8 cellular contexts compared by ENCODE assay signal in genomic region chr16:2751577-2752034, GRCh38. TPM values are rescaled to one million over a fixed set of nuclear protein-coding genes. Genes with fewer than 3 reads are reported as not detected.
DNase-seq lines count a peak whose midpoint lies in the region; ATAC-seq, FAIRE-seq and TF ChIP-seq lines count a peak whose summit lies in the region.

No MANE protein-coding gene starts in this region.

- H3K4me3 ChIP-seq in adrenal gland = peak overlapping the region in 2 of 4 donors; percentile 80 to 86
- peak overlapping the region; percentile 83 to 95 (median 85) for H3K4me3 ChIP-seq in keratinocyte (ENCODE audit: control insufficient read depth in 2 of 3, extremely low read depth in 1 of 3, insufficient read depth in 2 of 3, low read depth in 1 of 3, low read length in 3 of 3)
- peak overlapping the region; percentile 91 to 95 for H3K4me3 ChIP-seq in testis

- peaks cover 29 to 33% of the 10 kb centered on the region in 2 donors for H3K4me1 ChIP-seq in adrenal gland (replicated peaks in 1 of 2)
- peaks cover 22% of the 10 kb centered on the region for H3K4me1 ChIP-seq in keratinocyte (ENCODE audit: control insufficient read depth, extremely low read depth, insufficient read depth, low read length)
- H3K4me1 ChIP-seq in testis = peaks cover 27% of the 10 kb centered on the region

- no peak for FAIRE-seq in keratinocyte (lab: Jason Lieb, UNC)

- peaks cover 2% of the 10 kb centered on the region for H3K9me1 ChIP-seq in keratinocyte (ENCODE audit: control insufficient read depth, extremely low read depth, insufficient read depth, low read length)

- peak overlapping the region; percentile 86 for H2AFZ ChIP-seq in keratinocyte (ENCODE audit: control insufficient read depth, low read length)

- H3K9ac ChIP-seq in keratinocyte (ENCODE audit: control insufficient read depth, extremely low read depth, insufficient read depth, low read length) = peak overlapping the region; percentile 86

- H3K36me3 ChIP-seq in adrenal gland (replicated peaks in 1 of 2) (no peaks in the 10 kb centered on the region), keratinocyte (ENCODE audit: control insufficient read depth in 2 of 2, extremely low read depth in 1 of 2, insufficient read depth in 2 of 2, low read length in 2 of 2) (peaks cover 5 to 8% of the 10 kb centered on the region in 2 experiments), testis (ENCODE audit: low read depth, missing control alignments) (no peaks in the 10 kb centered on the region)

- peaks cover 33% of the 10 kb centered on the region for H4K20me1 ChIP-seq in keratinocyte (ENCODE audit: control insufficient read depth, extremely low read depth, insufficient read depth, low read length)

- H3K27ac ChIP-seq in adrenal gland (peak overlapping the region; percentile 94 to 99 (median 99)), keratinocyte (ENCODE audit: control insufficient read depth, insufficient read depth, low read length) (peak overlapping the region; percentile 81), testis (peak overlapping the region; percentile 93 to 100)

- no peaks in the 10 kb centered on the region for H3K27me3 ChIP-seq in adrenal gland
- H3K27me3 ChIP-seq in keratinocyte (ENCODE audit: control insufficient read depth, extremely low read depth, insufficient read depth, low read length) = no peaks in the 10 kb centered on the region
- H3K27me3 ChIP-seq in testis = no peaks in the 10 kb centered on the region

- intact Hi-C loops in adrenal gland (cut with DNase I) (no loop called here), testis (cut with DNase I; ENCODE audit: low total_unique reads) (no loop called here)

- TF ChIP-seq POLR2A in adrenal gland (IDR thresholded peaks at IDR 0.05) (no peak), testis (IDR thresholded peaks at IDR 0.05) (no peak)

- TF ChIP-seq CTCF in adrenal gland (IDR thresholded peaks at IDR 0.05) (no peak), keratinocyte (optimal IDR thresholded peaks at IDR 0.05 in 1 of 3, IDR thresholded peaks at IDR 0.05 in 1 of 3, conservative IDR thresholded peaks at IDR 0.05 in 1 of 3; ENCODE audit: extremely low read depth in 1 of 3, insufficient read depth in 2 of 3, low read length in 3 of 3) (no peak), testis (IDR thresholded peaks at IDR 0.05) (no peak)

- dilution Hi-C loops in keratinocyte (cut with MboI; ENCODE audit: extremely low pct_ligation_motif_present, low sequenced_read_pairs) = no loop called here

- DNase-seq in GDM1 (lab: John Stamatoyannopoulos, UW) (peak; percentile 78), NCI-H146 (lab: John Stamatoyannopoulos, UW) (peak; percentile 91), adrenal gland (peak in 2 of 7 donors; percentile 48 to 75), keratinocyte (ENCODE audit: low read depth, low spot score) (no peak), testis (peak; percentile 51), inferior parietal cortex (ENCODE audit: extremely low spot score) (no peak)

- H3K9me3 ChIP-seq in adrenal gland (replicated peaks in 1 of 3) (no peaks in the 10 kb centered on the region), keratinocyte (ENCODE audit: control insufficient read depth, low read depth, low read length) (no peaks in the 10 kb centered on the region), testis (no peaks in the 10 kb centered on the region)

- 53 to 72% (median 54%) methylated on average over 14 to 23 of the region's 23 CpGs for WGBS in adrenal gland, 4 donors
- WGBS in testis, 2 donors = 42 to 48% methylated on average over 14 to 19 of the region's 23 CpGs

- ATAC-seq in GM21515 (IDR thresholded peaks at IDR 0.05; ENCODE audit: unreplicated experiment) (peak; percentile 37), esophagus mucosa (no peak)

- H3K79me2 ChIP-seq in keratinocyte (ENCODE audit: control insufficient read depth, insufficient read depth, low read length) = peaks cover 42% of the 10 kb centered on the region

- peak overlapping the region; percentile 91 for H3K4me2 ChIP-seq in keratinocyte (ENCODE audit: control insufficient read depth, extremely low read depth, insufficient read depth, low read depth, low read length)

RNA-seq across cellular contexts. Expression of gene SRRM2, which starts 0.8 kb away (rescaled TPM):
- 100 to 1,000 TPM; 164 to 848 (median 328) TPM for total RNA-seq in adrenal gland
- 1,000 to 10,000 TPM in 1 of 3 donors, 100 to 1,000 TPM in 2; 289 to 3,120 (median 744) TPM for polyA plus RNA-seq in adrenal gland
- 74.1 to 120 TPM (median 101 TPM) in 3 replicates for polyA plus RNA-seq in keratinocyte
- 217 TPM for polyA plus RNA-seq in keratinocyte (2011; ENCODE audit: low read depth)
- polyA plus RNA-seq in keratinocyte (2011; cell fraction: cytosol; rRNA removed) = 78.2 and 121 TPM in 2 replicates
- polyA plus RNA-seq in keratinocyte (2011; cell fraction: nucleus; rRNA removed) = 884 and 1,047 TPM in 2 replicates
- 295 and 403 TPM in 2 replicates for polyA plus RNA-seq in keratinocyte (2012; ENCODE audit: low replicate concordance)
- polyA minus RNA-seq in keratinocyte = 89.7 to 893 TPM (median 136 TPM) in 3 replicates
- polyA minus RNA-seq in keratinocyte (2011; cell fraction: cytosol; rRNA and poly(A)+ RNA removed) = 113 TPM
- polyA minus RNA-seq in keratinocyte (2011; cell fraction: nucleus; rRNA and poly(A)+ RNA removed) = 211 and 325 TPM in 2 replicates
- 100 to 1,000 TPM; 446 to 738 TPM for total RNA-seq in testis
- 526 TPM for polyA plus RNA-seq in testis (ENCODE audit: insufficient read depth, low read depth, low replicate concordance)
- 280 TPM for total RNA-seq in esophagus mucosa

RNA-seq across cellular contexts. Expression of gene ELOB, which starts 25.5 kb away (rescaled TPM):
- total RNA-seq in adrenal gland = 100 to 1,000 TPM in 7 of 8 donors, 10 to 100 TPM in 1; 98.2 to 730 (median 295) TPM
- 1,000 to 10,000 TPM in 1 of 3 donors, 100 to 1,000 TPM in 1, 10 to 100 TPM in 1; 72.7 to 1,030 (median 891) TPM for polyA plus RNA-seq in adrenal gland
- 150 to 593 TPM (median 235 TPM) in 3 replicates for polyA plus RNA-seq in keratinocyte
- polyA plus RNA-seq in keratinocyte (2011; ENCODE audit: low read depth) = 204 TPM
- polyA plus RNA-seq in keratinocyte (2011; cell fraction: cytosol; rRNA removed) = 166 and 381 TPM in 2 replicates
- 77.1 and 78.3 TPM in 2 replicates for polyA plus RNA-seq in keratinocyte (2011; cell fraction: nucleus; rRNA removed)
- 427 and 463 TPM in 2 replicates for polyA plus RNA-seq in keratinocyte (2012; ENCODE audit: low replicate concordance)
- polyA minus RNA-seq in keratinocyte = 135 to 251 TPM (median 221 TPM) in 3 replicates
- polyA minus RNA-seq in keratinocyte (2011; cell fraction: cytosol; rRNA and poly(A)+ RNA removed) = 271 TPM
- polyA minus RNA-seq in keratinocyte (2011; cell fraction: nucleus; rRNA and poly(A)+ RNA removed) = 24.4 and 30.2 TPM in 2 replicates
- total RNA-seq in testis = 100 to 1,000 TPM; 377 to 381 TPM
- 582 TPM for polyA plus RNA-seq in testis (ENCODE audit: insufficient read depth, low read depth, low replicate concordance)
- total RNA-seq in esophagus mucosa = 310 TPM

RNA-seq across cellular contexts. Expression of gene PRSS27, which starts 31.6 kb away (rescaled TPM):
- total RNA-seq in adrenal gland = 1 to 10 TPM in 5 of 8 donors, under 1 TPM in 2, not detected in 1; 0.35 to 2.1 (median 1.4) TPM
- 1 to 10 TPM in 2 of 3 donors, not detected in 1; 2.6 to 2.7 TPM for polyA plus RNA-seq in adrenal gland
- 0.20 to 0.67 TPM (median 0.22 TPM) in 3 replicates for polyA plus RNA-seq in keratinocyte
- polyA plus RNA-seq in keratinocyte (2011; ENCODE audit: low read depth) = 0.45 TPM
- 0.34 and 0.73 TPM in 2 replicates for polyA plus RNA-seq in keratinocyte (2011; cell fraction: cytosol; rRNA removed)
- polyA plus RNA-seq in keratinocyte (2011; cell fraction: nucleus; rRNA removed) = 0.73 and 1.3 TPM in 2 replicates
- 0.29 and 1.5 TPM in 2 replicates for polyA plus RNA-seq in keratinocyte (2012; ENCODE audit: low replicate concordance)
- 0.07 TPM in 1 of 3 replicates, not detected in the others for polyA minus RNA-seq in keratinocyte
- polyA minus RNA-seq in keratinocyte (2011; cell fraction: cytosol; rRNA and poly(A)+ RNA removed) = not detected
- 0.53 TPM in 1 of 2 replicates, not detected in the other for polyA minus RNA-seq in keratinocyte (2011; cell fraction: nucleus; rRNA and poly(A)+ RNA removed)
- total RNA-seq in testis = 1 to 10 TPM; 6.4 to 6.7 TPM
- 4.3 TPM for polyA plus RNA-seq in testis (ENCODE audit: insufficient read depth, low read depth, low replicate concordance)
- total RNA-seq in esophagus mucosa = 191 TPM

RNA-seq across cellular contexts. Expression of gene PRSS33, which starts 35.8 kb away (rescaled TPM):
- total RNA-seq in adrenal gland (not detected), testis (under 1 TPM in 1 of 2 donors, not detected in 1; 0.93 TPM), esophagus mucosa (not detected)
- polyA plus RNA-seq in adrenal gland (not detected), keratinocyte (not detected in 3 replicates), testis (ENCODE audit: insufficient read depth, low read depth, low replicate concordance) (4.4 TPM)
- not detected for polyA plus RNA-seq in keratinocyte (2011; ENCODE audit: low read depth)
- not detected in 2 replicates for polyA plus RNA-seq in keratinocyte (2011; cell fraction: cytosol; rRNA removed)
- not detected in 2 replicates for polyA plus RNA-seq in keratinocyte (2011; cell fraction: nucleus; rRNA removed)
- polyA plus RNA-seq in keratinocyte (2012; ENCODE audit: low replicate concordance) = not detected in 2 replicates
- polyA minus RNA-seq in keratinocyte = not detected in 3 replicates
- not detected for polyA minus RNA-seq in keratinocyte (2011; cell fraction: cytosol; rRNA and poly(A)+ RNA removed)
- not detected in 2 replicates for polyA minus RNA-seq in keratinocyte (2011; cell fraction: nucleus; rRNA and poly(A)+ RNA removed)

RNA-seq across cellular contexts. Expression of gene PRSS41, which starts 46.7 kb away (rescaled TPM):
- not detected for total RNA-seq in adrenal gland
- polyA plus RNA-seq in adrenal gland = not detected
- not detected in 3 replicates for polyA plus RNA-seq in keratinocyte
- polyA plus RNA-seq in keratinocyte (2011; ENCODE audit: low read depth) = not detected
- polyA plus RNA-seq in keratinocyte (2011; cell fraction: cytosol; rRNA removed) = not detected in 2 replicates
- not detected in 2 replicates for polyA plus RNA-seq in keratinocyte (2011; cell fraction: nucleus; rRNA removed)
- not detected in 2 replicates for polyA plus RNA-seq in keratinocyte (2012; ENCODE audit: low replicate concordance)
- not detected in 3 replicates for polyA minus RNA-seq in keratinocyte
- polyA minus RNA-seq in keratinocyte (2011; cell fraction: cytosol; rRNA and poly(A)+ RNA removed) = not detected
- not detected in 2 replicates for polyA minus RNA-seq in keratinocyte (2011; cell fraction: nucleus; rRNA and poly(A)+ RNA removed)
- total RNA-seq in testis = 1 to 10 TPM in 1 of 2 donors, under 1 TPM in 1; 0.43 to 2.1 TPM
- polyA plus RNA-seq in testis (ENCODE audit: insufficient read depth, low read depth, low replicate concordance) = 0.88 TPM
- total RNA-seq in esophagus mucosa = not detected

Comparison
In these comparisons a context has a peak if more than half of its experiments do, and no peak if none do; other contexts are left out.
1. DNase-seq: peak in GDM1 (single experiment), NCI-H146 (single experiment) and testis (single experiment); none in keratinocyte (single experiment) and inferior parietal cortex (single experiment).
2. RNA of gene PRSS27, which starts 31.6 kb away (total RNA-seq): 191 TPM in esophagus mucosa (single experiment); 6.4 to 6.7 TPM in testis and 0.35 to 2.1 TPM in adrenal gland; every median in the first group is over 10 times any median in the second.
3. Peak in every context shown above with its lines, with median percentiles within 50 percentile points of each other: H3K27ac ChIP-seq.